In genomic region chr14:71475916-71476315, GRCh38 we compare ENCODE assay signal across 28 cellular contexts.
DNase-seq lines count a peak whose midpoint lies in the region; ATAC-seq and TF ChIP-seq lines count a peak whose summit lies in the region.
"Had no signal": no experiment of that assay in that cellular context is flagged by ENCODE, and none has a peak within 500 bp of the region (broad histone marks: within the 10 kb centered on the region; RNA-seq: fewer than 3 reads in every experiment).

No MANE protein-coding gene starts in this region.

- POLR2A ChIA-PET in activated CD4-positive, alpha-beta T cell treated with anti-CD3 and anti-CD28 coated beads for 36 hours (lab: Charles Lee): no interaction called here
- POLR2A ChIA-PET in activated CD4-positive, alpha-beta T cell treated with anti-CD3 and anti-CD28 coated beads, Interleukin-2, amount 10 ng/mL, durations not matched to agents 7 days and 5 days (lab: Charles Lee): no interaction called here
- POLR2A ChIA-PET in IMR-90 (lab: Charles Lee; ENCODE audit: unreplicated experiment): no interaction called here

- no peak overlapping the region for H2BK20ac ChIP-seq in IMR-90 (ENCODE audit: low read depth, low read length)

- peak overlapping the region; percentile 68; the same call in 1 of the 2 replicates for H3K14ac ChIP-seq in IMR-90 (replicated peaks; ENCODE audit: low read depth, low read length)

- H3K79me1 ChIP-seq in IMR-90 (ENCODE audit: low read depth in 1 of 2, low read length in 2 of 2): peaks cover 32 to 57% of the 10 kb centered on the region in 2 experiments

- no peaks in the 10 kb centered on the region for H3K27me3 ChIP-seq in IMR-90 (ENCODE audit: control insufficient read depth, insufficient read depth, low read length)
- H3K27me3 ChIP-seq in suprapubic skin: no peaks in the 10 kb centered on the region
- H3K27me3 ChIP-seq: dorsolateral prefrontal cortex, gastrocnemius medialis, tibial nerve had no signal

- peak overlapping the region; percentile 85 for H3K4me2 ChIP-seq in IMR-90 (ENCODE audit: low read depth, low read length)
- H3K4me2 ChIP-seq: PC-9 had no signal

- no peak for TF ChIP-seq EP300 in suprapubic skin (IDR thresholded peaks at IDR 0.05)

- H3K4me3 Mint-ChIP-seq in activated CD4-positive, alpha-beta T cell treated with anti-CD3 and anti-CD28 coated beads for 36 hours: no peak overlapping the region
- H3K4me3 Mint-ChIP-seq in activated CD4-positive, alpha-beta T cell treated with anti-CD3 and anti-CD28 coated beads, Interleukin-2, amount 10 ng/mL, durations not matched to agents 7 days and 5 days: no peak overlapping the region
- no peak overlapping the region for H3K4me3 Mint-ChIP-seq in activated naive CD8-positive, alpha-beta T cell treated with anti-CD3 and anti-CD28 coated beads for 36 hours
- peak overlapping the region; percentile 18 for H3K4me3 Mint-ChIP-seq in stimulated activated naive CD8-positive, alpha-beta T cell treated with anti-CD3 and anti-CD28 coated beads, Interleukin-15, Interleukin-2, amounts not matched to agents 100 ng/mL and 50 ng/mL, for 24 hours
- no peak overlapping the region for H3K4me3 Mint-ChIP-seq in T-helper 2 cell treated with Interferon-gamma antibody and Interleukin-4, amounts not matched to agents 5 μg/mL and 100 μg/mL, for 36 hours
- H3K4me3 Mint-ChIP-seq: brain; CD4-positive, alpha-beta T cell; memory B cell had no signal

- no peak for TF ChIP-seq POLR2A in IMR-90 (IDR thresholded peaks at IDR 0.05; ENCODE audit: low read depth, low read length)
- no peak for TF ChIP-seq POLR2A in suprapubic skin (IDR thresholded peaks at IDR 0.05)

- no peak for TF ChIP-seq RAD21 in IMR-90 (IDR thresholded peaks at IDR 0.05; ENCODE audit: low read length)

- peak overlapping the region; percentile 29; the same call in 1 of the 2 replicates for H3K23ac ChIP-seq in IMR-90 (ENCODE audit: low read depth, low read length)

- H2AK9ac ChIP-seq in IMR-90 (replicated peaks; ENCODE audit: low read depth, low read length, poor library complexity): no peak overlapping the region

- DNase-seq in activated CD4-positive, alpha-beta T cell treated with anti-CD3 and anti-CD28 coated beads for 36 hours: no peak
- DNase-seq in activated CD4-positive, alpha-beta T cell treated with anti-CD3 and anti-CD28 coated beads, Interleukin-2, amount 10 ng/mL, durations not matched to agents 7 days and 5 days: no peak
- DNase-seq in IMR-90 (no peak), suprapubic skin (ENCODE audit: low spot score in 2 of 2) (no peak), T-helper 2 cell (no peak)
- peak; percentile 48 for DNase-seq in activated naive CD8-positive, alpha-beta T cell treated with anti-CD3 and anti-CD28 coated beads for 36 hours
- no peak for DNase-seq in T-helper 2 cell treated with Interferon-gamma antibody and Interleukin-4, amounts not matched to agents 5 μg/mL and 100 μg/mL, for 36 hours (ENCODE audit: low spot score)
- DNase-seq: activated CD4-positive, alpha-beta T cell treated with anti-CD3 and anti-CD28 coated beads for 48 hours; CD4-positive, alpha-beta T cell; dorsolateral prefrontal cortex; gastrocnemius medialis; hippocampal formation; KBM-7; NCI-H1417 treated with DMSO at 0.1 percent for 48 hours; NCI-H2107; NCI-H510A treated with DMSO at 0.1 percent for 48 hours; NK-92 treated with Interleukin-12 subunit alpha and Interleukin-12 subunit beta, amount 100 ng/mL, for 24 hours; PC-9; stimulated activated CD4-positive, alpha-beta T cell treated with anti-CD3 and anti-CD28 coated beads, Interleukin-4, amount 100 ng/mL, for 24 hours; stimulated activated naive CD4-positive, alpha-beta T cell; T-helper 9 cell had no signal

- in situ Hi-C loops in IMR-90 (cut with MboI; ENCODE audit: low sequenced_read_pairs): no loop called here

- H3K4me1 Mint-ChIP-seq in activated CD4-positive, alpha-beta T cell treated with anti-CD3 and anti-CD28 coated beads for 36 hours: peaks cover 52% of the 10 kb centered on the region
- peaks cover 38% of the 10 kb centered on the region for H3K4me1 Mint-ChIP-seq in activated CD4-positive, alpha-beta T cell treated with anti-CD3 and anti-CD28 coated beads, Interleukin-2, amount 10 ng/mL, durations not matched to agents 7 days and 5 days
- peaks cover 60% of the 10 kb centered on the region for H3K4me1 Mint-ChIP-seq in activated naive CD8-positive, alpha-beta T cell treated with anti-CD3 and anti-CD28 coated beads for 36 hours
- peaks cover 72% of the 10 kb centered on the region for H3K4me1 Mint-ChIP-seq in stimulated activated naive CD8-positive, alpha-beta T cell treated with anti-CD3 and anti-CD28 coated beads, Interleukin-15, Interleukin-2, amounts not matched to agents 100 ng/mL and 50 ng/mL, for 24 hours (ENCODE audit: low read depth)
- H3K4me1 Mint-ChIP-seq in T-helper 2 cell treated with Interferon-gamma antibody and Interleukin-4, amounts not matched to agents 5 μg/mL and 100 μg/mL, for 36 hours (ENCODE audit: low read depth): peaks cover 46% of the 10 kb centered on the region

- H3K9me3 ChIP-seq in IMR-90 (ENCODE audit: control insufficient read depth, insufficient read depth, low read length) (no peaks in the 10 kb centered on the region), suprapubic skin (no peaks in the 10 kb centered on the region)
- H3K9me3 ChIP-seq: gastrocnemius medialis, tibial nerve had no signal

- H3K9me3 Mint-ChIP-seq in activated CD4-positive, alpha-beta T cell treated with anti-CD3 and anti-CD28 coated beads for 36 hours (ENCODE audit: low read depth): no peaks in the 10 kb centered on the region
- H3K9me3 Mint-ChIP-seq in activated CD4-positive, alpha-beta T cell treated with anti-CD3 and anti-CD28 coated beads, Interleukin-2, amount 10 ng/mL, durations not matched to agents 7 days and 5 days: no peaks in the 10 kb centered on the region
- no peaks in the 10 kb centered on the region for H3K9me3 Mint-ChIP-seq in activated naive CD8-positive, alpha-beta T cell treated with anti-CD3 and anti-CD28 coated beads for 36 hours
- no peaks in the 10 kb centered on the region for H3K9me3 Mint-ChIP-seq in stimulated activated naive CD8-positive, alpha-beta T cell treated with anti-CD3 and anti-CD28 coated beads, Interleukin-15, Interleukin-2, amounts not matched to agents 100 ng/mL and 50 ng/mL, for 24 hours
- H3K9me3 Mint-ChIP-seq in T-helper 2 cell treated with Interferon-gamma antibody and Interleukin-4, amounts not matched to agents 5 μg/mL and 100 μg/mL, for 36 hours: no peaks in the 10 kb centered on the region
- H3K9me3 Mint-ChIP-seq: brain; CD4-positive, alpha-beta T cell; memory B cell had no signal

- H2AFZ ChIP-seq in IMR-90 (replicated peaks; ENCODE audit: low read length, poor library complexity): no peak overlapping the region
- H2AFZ ChIP-seq: PC-9 had no signal

- BruUV-seq in IMR-90 (replicated peaks; lab: Mats Ljungman, UMichigan): no TSS peak

- 0 out of 2 replicates have a peak overlapping the region, but pooled peaks have one; percentile 57 for H3K18ac ChIP-seq in IMR-90 (ENCODE audit: low read depth, low read length)

- peaks cover 9% of the 10 kb centered on the region for H3K4me1 ChIP-seq in IMR-90 (ENCODE audit: control insufficient read depth, insufficient read depth, low read length)
- H3K4me1 ChIP-seq in suprapubic skin: peaks cover 26% of the 10 kb centered on the region

- H3K27ac Mint-ChIP-seq in activated CD4-positive, alpha-beta T cell treated with anti-CD3 and anti-CD28 coated beads for 36 hours: no peak overlapping the region
- H3K27ac Mint-ChIP-seq in activated CD4-positive, alpha-beta T cell treated with anti-CD3 and anti-CD28 coated beads, Interleukin-2, amount 10 ng/mL, durations not matched to agents 7 days and 5 days: no peak overlapping the region
- peak overlapping the region; percentile 69 for H3K27ac Mint-ChIP-seq in activated naive CD8-positive, alpha-beta T cell treated with anti-CD3 and anti-CD28 coated beads for 36 hours
- H3K27ac Mint-ChIP-seq in stimulated activated naive CD8-positive, alpha-beta T cell treated with anti-CD3 and anti-CD28 coated beads, Interleukin-15, Interleukin-2, amounts not matched to agents 100 ng/mL and 50 ng/mL, for 24 hours: peak overlapping the region; percentile 26
- no peak overlapping the region for H3K27ac Mint-ChIP-seq in T-helper 2 cell treated with Interferon-gamma antibody and Interleukin-4, amounts not matched to agents 5 μg/mL and 100 μg/mL, for 36 hours
- H3K27ac Mint-ChIP-seq: CD4-positive, alpha-beta T cell; memory B cell had no signal

- H3K27me3 Mint-ChIP-seq in activated CD4-positive, alpha-beta T cell treated with anti-CD3 and anti-CD28 coated beads for 36 hours: no peaks in the 10 kb centered on the region
- no peaks in the 10 kb centered on the region for H3K27me3 Mint-ChIP-seq in activated CD4-positive, alpha-beta T cell treated with anti-CD3 and anti-CD28 coated beads, Interleukin-2, amount 10 ng/mL, durations not matched to agents 7 days and 5 days
- H3K27me3 Mint-ChIP-seq in activated naive CD8-positive, alpha-beta T cell treated with anti-CD3 and anti-CD28 coated beads for 36 hours: no peaks in the 10 kb centered on the region
- no peaks in the 10 kb centered on the region for H3K27me3 Mint-ChIP-seq in stimulated activated naive CD8-positive, alpha-beta T cell treated with anti-CD3 and anti-CD28 coated beads, Interleukin-15, Interleukin-2, amounts not matched to agents 100 ng/mL and 50 ng/mL, for 24 hours
- no peaks in the 10 kb centered on the region for H3K27me3 Mint-ChIP-seq in T-helper 2 cell treated with Interferon-gamma antibody and Interleukin-4, amounts not matched to agents 5 μg/mL and 100 μg/mL, for 36 hours (ENCODE audit: low read depth)
- H3K27me3 Mint-ChIP-seq: brain; CD4-positive, alpha-beta T cell; memory B cell had no signal

- H4K91ac ChIP-seq in IMR-90 (ENCODE audit: insufficient read depth, low read depth, low read length): no peak overlapping the region

- no peaks in the 10 kb centered on the region for H3K36me3 ChIP-seq in IMR-90 (ENCODE audit: control insufficient read depth, insufficient read depth, low read length)
- no peaks in the 10 kb centered on the region for H3K36me3 ChIP-seq in suprapubic skin
- H3K36me3 ChIP-seq: gastrocnemius medialis, tibial nerve had no signal

- ATAC-seq in activated CD4-positive, alpha-beta T cell treated with anti-CD3 and anti-CD28 coated beads for 36 hours: peak; percentile 42
- ATAC-seq in IMR-90 (ENCODE audit: low read depth): peak; percentile 51
- ATAC-seq: gastrocnemius medialis, Right ventricle myocardium inferior, sciatic nerve had no signal

- WGBS in IMR-90 (ENCODE audit: extremely low coverage in 2 of 2, insufficient read length in 1 of 2), 2 experiments: no CpG with 5 or more reads among the region's 5 CpGs
- 79% methylated on average over 5 of the region's 5 CpGs for WGBS in suprapubic skin

- H2AK5ac ChIP-seq in IMR-90 (ENCODE audit: low read depth, low read length): no peak overlapping the region

- CTCF ChIA-PET in activated CD4-positive, alpha-beta T cell treated with anti-CD3 and anti-CD28 coated beads for 36 hours (lab: Charles Lee): no interaction called here
- CTCF ChIA-PET in activated CD4-positive, alpha-beta T cell treated with anti-CD3 and anti-CD28 coated beads, Interleukin-2, amount 10 ng/mL, durations not matched to agents 7 days and 5 days (lab: Charles Lee): interaction anchor here (0.9 kb wide), 1 partner anchor 22 kb away, joined by 3 read pairs; no protein-coding TSS in a partner anchor
- CTCF ChIA-PET in IMR-90 (lab: Yijun Ruan, JAX): interaction anchor here (1.2 kb wide), 1 partner anchor 175 kb away, joined by 3 read pairs; no protein-coding TSS in a partner anchor

- dilution Hi-C loops in IMR-90 (cut with HindIII; ENCODE audit: low sequenced_read_pairs, unreplicated experiment): no loop called here

- H2BK120ac ChIP-seq in IMR-90 (ENCODE audit: low read depth, low read length): no peak overlapping the region

- H2BK5ac ChIP-seq in IMR-90 (ENCODE audit: low read depth, low read length, poor library complexity, severe bottlenecking): no peak overlapping the region

- TF ChIP-seq CTCF in IMR-90 (conservative IDR thresholded peaks at IDR 0.05; ENCODE audit: low read depth, low read length) (no peak), suprapubic skin (IDR thresholded peaks at IDR 0.05) (no peak)

- H3K9me1 ChIP-seq in IMR-90 (ENCODE audit: insufficient read depth, low read length): peaks cover 6% of the 10 kb centered on the region; the same call in 1 of the 2 replicates

- no peak overlapping the region for H3K9ac ChIP-seq in IMR-90 (ENCODE audit: low read depth, low read length)

- no peak overlapping the region for H3K4ac ChIP-seq in IMR-90 (ENCODE audit: low read depth, low read length)

- H4K5ac ChIP-seq in IMR-90 (ENCODE audit: low read depth, low read length): 0 out of 2 replicates have a peak overlapping the region, but pooled peaks have one; percentile 49

- no peak overlapping the region for H3K4me3 ChIP-seq in IMR-90 (ENCODE audit: insufficient read depth, low read depth, low read length)
- no peak overlapping the region for H3K4me3 ChIP-seq in suprapubic skin
- H3K4me3 ChIP-seq: dorsolateral prefrontal cortex, gastrocnemius medialis, PC-9, tibial nerve had no signal

- intact Hi-C loops in activated CD4-positive, alpha-beta T cell treated with anti-CD3 and anti-CD28 coated beads for 36 hours (cut with DNase I, micrococcal nuclease): no loop called here
- intact Hi-C loops in IMR-90 (cut with micrococcal nuclease): no loop called here

- H2BK15ac ChIP-seq in IMR-90 (ENCODE audit: low read depth, low read length): no peak overlapping the region

- no peak overlapping the region for H3K27ac ChIP-seq in IMR-90 (ENCODE audit: insufficient read depth, low read length)
- H3K27ac ChIP-seq in suprapubic skin: no peak overlapping the region
- H3K27ac ChIP-seq: gastrocnemius medialis, PC-9, tibial nerve, VCaP had no signal

- 0 out of 2 replicates have a peak, but pooled peaks cover 4% of the 10 kb centered on the region for H4K20me1 ChIP-seq in IMR-90 (ENCODE audit: insufficient read depth, low read length)

- no peak overlapping the region for H3K56ac ChIP-seq in IMR-90 (ENCODE audit: extremely low read depth, insufficient read depth, low read length)

- H4K8ac ChIP-seq in IMR-90 (ENCODE audit: low read depth in 2 of 2, low read length in 2 of 2): no peak overlapping the region

- peaks cover 2% of the 10 kb centered on the region for H3K36me3 Mint-ChIP-seq in activated CD4-positive, alpha-beta T cell treated with anti-CD3 and anti-CD28 coated beads for 36 hours (ENCODE audit: low read depth)
- H3K36me3 Mint-ChIP-seq in activated CD4-positive, alpha-beta T cell treated with anti-CD3 and anti-CD28 coated beads, Interleukin-2, amount 10 ng/mL, durations not matched to agents 7 days and 5 days (ENCODE audit: low read depth): no peaks in the 10 kb centered on the region
- H3K36me3 Mint-ChIP-seq in activated naive CD8-positive, alpha-beta T cell treated with anti-CD3 and anti-CD28 coated beads for 36 hours: peaks cover 23% of the 10 kb centered on the region
- peaks cover 14% of the 10 kb centered on the region for H3K36me3 Mint-ChIP-seq in stimulated activated naive CD8-positive, alpha-beta T cell treated with anti-CD3 and anti-CD28 coated beads, Interleukin-15, Interleukin-2, amounts not matched to agents 100 ng/mL and 50 ng/mL, for 24 hours (ENCODE audit: low read depth)
- peaks cover 15% of the 10 kb centered on the region for H3K36me3 Mint-ChIP-seq in T-helper 2 cell treated with Interferon-gamma antibody and Interleukin-4, amounts not matched to agents 5 μg/mL and 100 μg/mL, for 36 hours (ENCODE audit: low read depth)
- H3K36me3 Mint-ChIP-seq: brain had no signal

Comparison
In these comparisons a context has a peak if more than half of its experiments do, and no peak if none do; other contexts are left out.
1. H3K27ac Mint-ChIP-seq: peak in activated naive CD8-positive, alpha-beta T cell treated with anti-CD3 and anti-CD28 coated beads for 36 hours (single experiment) and stimulated activated naive CD8-positive, alpha-beta T cell treated with anti-CD3 and anti-CD28 coated beads, Interleukin-15, Interleukin-2, amounts not matched to agents 100 ng/mL and 50 ng/mL, for 24 hours (single experiment); none in activated CD4-positive, alpha-beta T cell treated with anti-CD3 and anti-CD28 coated beads for 36 hours (single experiment), activated CD4-positive, alpha-beta T cell treated with anti-CD3 and anti-CD28 coated beads, Interleukin-2, amount 10 ng/mL, durations not matched to agents 7 days and 5 days (single experiment) and T-helper 2 cell treated with Interferon-gamma antibody and Interleukin-4, amounts not matched to agents 5 μg/mL and 100 μg/mL, for 36 hours (single experiment).